In the genomic region with DNA sequence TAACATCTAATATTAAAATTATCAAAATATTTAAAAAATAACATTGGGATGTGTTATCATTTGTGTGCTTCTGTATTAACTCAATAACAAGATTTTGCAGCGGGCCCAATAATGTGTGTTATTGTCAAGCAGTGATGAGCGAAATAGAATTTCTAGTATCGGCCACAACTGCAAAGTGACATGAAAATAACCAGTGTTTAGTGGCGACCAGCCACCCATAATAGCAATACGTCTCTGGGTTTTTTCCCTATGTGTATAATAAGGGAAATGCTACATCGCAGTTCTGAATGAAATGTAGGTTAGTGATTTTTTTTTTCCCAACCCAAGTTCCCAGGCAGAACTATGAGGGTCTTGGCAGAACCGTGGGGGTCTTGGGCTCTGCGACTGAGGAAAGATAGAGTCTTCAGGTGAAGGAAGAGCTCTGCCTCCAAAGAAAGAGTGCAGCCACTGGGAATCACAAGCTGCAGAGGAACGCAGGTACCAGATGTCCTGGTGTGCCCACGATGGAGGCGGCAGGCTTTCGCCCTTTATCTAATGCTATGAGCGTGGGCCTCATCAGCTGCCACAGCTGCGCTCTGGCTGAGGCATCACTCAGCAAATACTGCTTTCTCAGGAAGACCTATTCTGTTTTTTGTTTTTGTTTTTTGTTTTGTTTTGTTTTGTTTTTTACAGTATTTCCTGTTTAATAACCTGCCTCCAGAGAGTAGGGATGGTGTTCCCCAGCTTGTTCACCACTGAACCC, we compare ENCODE assay signal across 10 cellular contexts.
DNase-seq lines count a peak whose midpoint lies in the region; ATAC-seq and TF ChIP-seq lines count a peak whose summit lies in the region.
"Had no signal": no experiment of that assay in that cellular context is flagged by ENCODE, and none has a peak within 500 bp of the region (broad histone marks: within the 10 kb centered on the region; RNA-seq: fewer than 3 reads in every experiment).

No MANE protein-coding gene starts in this region.

- no peaks in the 10 kb centered on the region for H3K79me2 ChIP-seq in hepatocyte

- no peaks in the 10 kb centered on the region; the same call in 1 of the 2 replicates for H3K27me3 ChIP-seq in MG63
- H3K27me3 ChIP-seq in hepatocyte: no peaks in the 10 kb centered on the region
- H3K27me3 ChIP-seq in sigmoid colon: no peaks in the 10 kb centered on the region
- peaks cover 4% of the 10 kb centered on the region for H3K27me3 ChIP-seq in effector memory CD4-positive, alpha-beta T cell (replicated peaks; ENCODE audit: control insufficient read depth, insufficient read depth, low read length, poor library complexity, severe bottlenecking)

- H4K20me1 ChIP-seq in hepatocyte (ENCODE audit: insufficient read depth, poor library complexity, severe bottlenecking): no peaks in the 10 kb centered on the region

- intact Hi-C loops in sigmoid colon (cut with DNase I): loop anchor here (5.0 kb wide), 1 partner anchor 518 kb away; no protein-coding TSS in a partner anchor

- peak overlapping the region; percentile 39 for H2AFZ ChIP-seq in hepatocyte

- no peaks in the 10 kb centered on the region for H3K4me1 ChIP-seq in hepatocyte (ENCODE audit: insufficient read depth)
- peaks cover 0 to 11% (median 0%) of the 10 kb centered on the region in 4 donors for H3K4me1 ChIP-seq in sigmoid colon
- H3K4me1 ChIP-seq in effector memory CD4-positive, alpha-beta T cell (ENCODE audit: control insufficient read depth, insufficient read depth, low read length, poor library complexity, severe bottlenecking): no peaks in the 10 kb centered on the region

- no peak for TF ChIP-seq EP300 in sigmoid colon (IDR thresholded peaks at IDR 0.05)

- WGBS in hepatocyte (ENCODE audit: low lambda C conversion rate, missing lambda C conversion rate): 86% methylated on average over 14 of the region's 14 CpGs
- WGBS in sigmoid colon, 2 donors: 86% methylated on average over 14 of the region's 14 CpGs

- TF ChIP-seq CTCF in AG09309 (IDR thresholded peaks at IDR 0.05; ENCODE audit: control insufficient read depth, insufficient read depth, low read depth, low read length, missing control alignments): no peak
- no peak for TF ChIP-seq CTCF in hepatocyte (IDR thresholded peaks at IDR 0.05; ENCODE audit: poor library complexity)
- no peak for TF ChIP-seq CTCF in sigmoid colon (IDR thresholded peaks at IDR 0.05)

- no peak overlapping the region for H3K27ac ChIP-seq in hepatocyte
- peak overlapping the region; percentile 50 to 80 (median 72) for H3K27ac ChIP-seq in sigmoid colon
- H3K27ac ChIP-seq in effector memory CD4-positive, alpha-beta T cell (ENCODE audit: insufficient read depth, low read length, poor library complexity, severe bottlenecking): no peak overlapping the region

- DNase-seq in AG09309 (ENCODE audit: low read depth): no peak
- no peak for DNase-seq in MG63
- no peak for DNase-seq in hepatocyte (ENCODE audit: low spot score)
- DNase-seq in sigmoid colon: no peak
- DNase-seq in effector memory CD4-positive, alpha-beta T cell: no peak
- no peak for DNase-seq in foreskin melanocyte
- DNase-seq: NCI-H345; NK-92 treated with Interleukin-12 subunit alpha and Interleukin-12 subunit beta, amount 100 ng/mL, for 24 hours had no signal

- TF ChIP-seq POLR2A in sigmoid colon (IDR thresholded peaks at IDR 0.05): no peak

- H3K9me2 ChIP-seq in hepatocyte (replicated peaks; ENCODE audit: insufficient read depth): no peaks in the 10 kb centered on the region

- no peaks in the 10 kb centered on the region for H3K9me3 ChIP-seq in MG63
- H3K9me3 ChIP-seq in hepatocyte (ENCODE audit: low read depth): no peaks in the 10 kb centered on the region
- H3K9me3 ChIP-seq in sigmoid colon: peaks cover 0 to 2% (median 0%) of the 10 kb centered on the region in 4 donors
- H3K9me3 ChIP-seq in effector memory CD4-positive, alpha-beta T cell (ENCODE audit: control insufficient read depth, low read length): no peaks in the 10 kb centered on the region

- H3K4me2 ChIP-seq in hepatocyte: peak overlapping the region; percentile 68

- H3K4me3 ChIP-seq in AG09309 (ENCODE audit: control insufficient read depth, low read depth, low read length) (peak overlapping the region; percentile 49; the same call in 1 of the 2 replicates), MG63 (peak overlapping the region; percentile 48), hepatocyte (no peak overlapping the region), sigmoid colon (peak overlapping the region; percentile 35 to 50 (median 44))
- H3K4me3 ChIP-seq in effector memory CD4-positive, alpha-beta T cell (ENCODE audit: insufficient read depth, low read depth, low read length, poor library complexity, severe bottlenecking): no peak overlapping the region

- no peaks in the 10 kb centered on the region for H3K36me3 ChIP-seq in MG63
- H3K36me3 ChIP-seq in hepatocyte (replicated peaks; ENCODE audit: insufficient read depth, low read depth): no peaks in the 10 kb centered on the region
- no peaks in the 10 kb centered on the region for H3K36me3 ChIP-seq in sigmoid colon
- no peaks in the 10 kb centered on the region for H3K36me3 ChIP-seq in effector memory CD4-positive, alpha-beta T cell (ENCODE audit: control insufficient read depth, insufficient read depth, low read length)

- ATAC-seq in HG03457 (IDR thresholded peaks at IDR 0.05; ENCODE audit: unreplicated experiment) (no peak), HG02885 (IDR thresholded peaks at IDR 0.05; ENCODE audit: poor library complexity, unreplicated experiment) (no peak)

Comparison
In these comparisons a context has a peak if more than half of its experiments do, and no peak if none do; other contexts are left out.
1. H3K4me3 ChIP-seq: peak in AG09309 (single experiment), MG63 (single experiment) and sigmoid colon (4 of 4); none in hepatocyte (single experiment) and effector memory CD4-positive, alpha-beta T cell (single experiment).
2. H3K27ac ChIP-seq: peak in sigmoid colon (4 of 4); none in hepatocyte (single experiment) and effector memory CD4-positive, alpha-beta T cell (single experiment).